Comparison of ENCODE assay signal across 19 cellular contexts in genomic region chr3:145070795-145071194, GRCh38.
"Had no signal": no experiment of that assay in that cellular context is flagged by ENCODE, and none has a peak within 500 bp of the region (broad histone marks: within the 10 kb centered on the region; RNA-seq: fewer than 3 reads in every experiment).

No MANE protein-coding gene starts in this region.

- DNase-seq: effector CD8-positive, alpha-beta T cell; endodermal cell; foreskin keratinocyte; heart left ventricle; hippocampal formation; left cardiac atrium; left lung; mesenchymal stem cell; mucosa of descending colon; naive thymus-derived CD4-positive, alpha-beta T cell; sigmoid colon; stimulated activated CD4-positive, alpha-beta T cell treated with anti-CD3 and anti-CD28 coated beads, Interleukin-2, amount 100 ng/mL, for 24 hours; stimulated activated CD4-positive, alpha-beta T cell treated with anti-CD3 and anti-CD28 coated beads, Interleukin-4, amount 100 ng/mL, for 24 hours; stimulated activated naive CD4-positive, alpha-beta T cell treated with Interleukin-2 at 50 U/mL for 16 hours; stomach; thyroid gland; trophoblast cell had no signal

- ATAC-seq: foreskin keratinocyte; gastroesophageal sphincter; heart left ventricle; left cardiac atrium; left lung; mucosa of descending colon; naive thymus-derived CD4-positive, alpha-beta T cell; stimulated activated effector memory CD8-positive, alpha-beta T cell treated with anti-CD3 and anti-CD28 coated beads, Interleukin-12 subunit alpha, Interleukin-12 subunit beta, amount 100 ng/mL, for 72 hours had no signal
